In the genomic region with DNA sequence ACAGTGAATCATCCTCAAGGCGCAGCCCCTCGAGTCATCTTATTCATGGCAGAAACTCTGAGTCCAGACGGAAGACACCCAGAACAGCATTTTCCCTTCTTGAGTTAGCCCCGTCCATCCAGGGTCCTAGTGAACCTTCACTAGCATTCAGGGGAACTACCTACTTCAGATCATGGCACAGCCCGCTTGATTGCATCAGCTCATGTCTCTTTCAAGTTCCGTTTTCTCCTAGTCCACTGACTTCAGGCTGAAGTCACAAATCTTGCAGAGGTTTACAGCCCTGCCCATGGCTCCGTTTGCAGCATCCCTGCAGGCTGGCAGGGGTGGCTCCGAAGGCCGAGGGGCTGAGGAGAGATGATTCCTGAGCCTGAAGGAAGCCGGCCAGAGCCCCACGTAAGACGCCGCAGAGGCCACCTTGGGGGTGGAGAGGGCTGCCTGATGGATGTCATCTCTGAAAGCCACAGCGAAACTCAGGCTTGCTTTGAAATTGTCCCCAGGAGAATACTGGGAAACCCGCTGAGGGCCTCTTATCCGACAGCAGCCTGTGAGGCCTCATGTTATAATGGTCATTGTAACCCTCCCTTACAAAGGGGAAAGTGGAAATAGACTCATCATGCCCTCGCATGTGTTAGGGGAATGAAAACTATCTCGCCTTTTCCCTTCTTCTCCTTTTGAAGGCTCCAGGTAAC, we compare ENCODE assay signal across 21 cellular contexts.
DNase-seq lines count a peak whose midpoint lies in the region; ATAC-seq and TF ChIP-seq lines count a peak whose summit lies in the region.
"Had no signal": no experiment of that assay in that cellular context is flagged by ENCODE, and none has a peak within 500 bp of the region (broad histone marks: within the 10 kb centered on the region; RNA-seq: fewer than 3 reads in every experiment).

No MANE protein-coding gene starts in this region.

- no peaks in the 10 kb centered on the region for H3K9me3 Mint-ChIP-seq in nephron progenitor cell
- no peaks in the 10 kb centered on the region for H3K9me3 Mint-ChIP-seq in progenitor cell of endocrine pancreas (ENCODE audit: low read depth)
- H3K9me3 Mint-ChIP-seq: stimulated activated naive CD8-positive, alpha-beta T cell treated with anti-CD3 and anti-CD28 coated beads, Interleukin-15, Interleukin-2, amounts not matched to agents 100 ng/mL and 50 ng/mL, for 24 hours had no signal

- in situ Hi-C loops in GM13977 (cut with MboI; ENCODE audit: low pct_unique_long_range_greater_than_20kb, low sequenced_read_pairs, unreplicated experiment): no loop called here

- TF ChIP-seq CTCF in NB4 (IDR thresholded peaks at IDR 0.05; ENCODE audit: low read depth, low read length) (no peak), nephron progenitor cell (IDR thresholded peaks at IDR 0.05) (no peak), GM13977 (IDR thresholded peaks at IDR 0.05; ENCODE audit: extremely low read depth, insufficient read depth, missing control alignments) (no peak), progenitor cell of endocrine pancreas (IDR thresholded peaks at IDR 0.05; ENCODE audit: unreplicated experiment) (no peak)

- DNase-seq in NB4 (ENCODE audit: low read depth) (peak; percentile 82), nephron progenitor cell (peak; percentile 19), GM13977 (ENCODE audit: low spot score) (no peak), NCI-H1048 (lab: John Stamatoyannopoulos, UW) (no peak), activated gamma-delta T cell treated with Interleukin-2 at 50 U/mL for 16 hours (no peak), progenitor cell of endocrine pancreas (ENCODE audit: low spot score, unreplicated experiment) (no peak)
- DNase-seq: activated CD4-positive, alpha-beta T cell treated with anti-CD3 and anti-CD28 coated beads for 48 hours; activated effector memory CD4-positive, alpha-beta T cell treated with anti-CD3 and anti-CD28 coated beads, Interleukin-2, amount 50 U/mL, for 16 hours; adrenal gland; dermis blood vessel endothelial cell; foreskin melanocyte; KG1; kidney; naive B cell; NCI-H1417 treated with DMSO at 0.1 percent for 48 hours; NCI-H2171 treated with DMSO at 0.1 percent for 48 hours; stimulated activated CD4-positive, alpha-beta T cell treated with anti-CD3 and anti-CD28 coated beads, Interleukin-1b, Interleukin-23, amount 100 ng/mL, for 48 hours; upper lobe of right lung had no signal

- H3K4me1 Mint-ChIP-seq in nephron progenitor cell (peaks cover 61% of the 10 kb centered on the region), progenitor cell of endocrine pancreas (ENCODE audit: low read depth) (no peaks in the 10 kb centered on the region)
- H3K4me1 Mint-ChIP-seq: naive B cell had no signal

- ATAC-seq in GM18511 (IDR thresholded peaks at IDR 0.05; ENCODE audit: unreplicated experiment) (peak; percentile 74), GM21619 (IDR thresholded peaks at IDR 0.05; ENCODE audit: unreplicated experiment) (peak; percentile 58)
- ATAC-seq: upper lobe of right lung had no signal

- no peak for TF ChIP-seq POLR2A in NB4 (IDR thresholded peaks at IDR 0.05; ENCODE audit: extremely low read depth, insufficient read length)

- H3K4me3 Mint-ChIP-seq in nephron progenitor cell: no peak overlapping the region
- H3K4me3 Mint-ChIP-seq in progenitor cell of endocrine pancreas (ENCODE audit: low read depth): no peak overlapping the region
- H3K4me3 Mint-ChIP-seq: stimulated activated naive CD8-positive, alpha-beta T cell treated with anti-CD3 and anti-CD28 coated beads, Interleukin-15, Interleukin-2, amounts not matched to agents 100 ng/mL and 50 ng/mL, for 24 hours had no signal

- H3K36me3 Mint-ChIP-seq in nephron progenitor cell (ENCODE audit: low read depth) (no peaks in the 10 kb centered on the region), progenitor cell of endocrine pancreas (ENCODE audit: insufficient read depth) (no peaks in the 10 kb centered on the region)

- H3K27me3 Mint-ChIP-seq in nephron progenitor cell (ENCODE audit: low read depth, poor library complexity) (peaks cover 15% of the 10 kb centered on the region), progenitor cell of endocrine pancreas (peaks cover 14% of the 10 kb centered on the region)
- H3K27me3 Mint-ChIP-seq: stimulated activated naive CD8-positive, alpha-beta T cell treated with anti-CD3 and anti-CD28 coated beads, Interleukin-15, Interleukin-2, amounts not matched to agents 100 ng/mL and 50 ng/mL, for 24 hours had no signal

- H3K27ac Mint-ChIP-seq in nephron progenitor cell (peak overlapping the region; percentile 84), progenitor cell of endocrine pancreas (no peak overlapping the region)
- H3K27ac Mint-ChIP-seq: stimulated activated naive CD8-positive, alpha-beta T cell treated with anti-CD3 and anti-CD28 coated beads, Interleukin-15, Interleukin-2, amounts not matched to agents 100 ng/mL and 50 ng/mL, for 24 hours had no signal

- H3K4me3 ChIP-seq in NB4 (ENCODE audit: low read depth, low read length): no peak overlapping the region
- H3K4me3 ChIP-seq: adrenal gland, upper lobe of right lung had no signal

Comparison
In these comparisons a context has a peak if more than half of its experiments do, and no peak if none do; other contexts are left out.
1. DNase-seq: peak in NB4 (single experiment) and nephron progenitor cell (single experiment); none in GM13977 (single experiment), NCI-H1048 (single experiment), activated gamma-delta T cell treated with Interleukin-2 at 50 U/mL for 16 hours (single experiment) and progenitor cell of endocrine pancreas (single experiment).